ENCODE assay signal across 1 cellular context in the genomic region with DNA sequence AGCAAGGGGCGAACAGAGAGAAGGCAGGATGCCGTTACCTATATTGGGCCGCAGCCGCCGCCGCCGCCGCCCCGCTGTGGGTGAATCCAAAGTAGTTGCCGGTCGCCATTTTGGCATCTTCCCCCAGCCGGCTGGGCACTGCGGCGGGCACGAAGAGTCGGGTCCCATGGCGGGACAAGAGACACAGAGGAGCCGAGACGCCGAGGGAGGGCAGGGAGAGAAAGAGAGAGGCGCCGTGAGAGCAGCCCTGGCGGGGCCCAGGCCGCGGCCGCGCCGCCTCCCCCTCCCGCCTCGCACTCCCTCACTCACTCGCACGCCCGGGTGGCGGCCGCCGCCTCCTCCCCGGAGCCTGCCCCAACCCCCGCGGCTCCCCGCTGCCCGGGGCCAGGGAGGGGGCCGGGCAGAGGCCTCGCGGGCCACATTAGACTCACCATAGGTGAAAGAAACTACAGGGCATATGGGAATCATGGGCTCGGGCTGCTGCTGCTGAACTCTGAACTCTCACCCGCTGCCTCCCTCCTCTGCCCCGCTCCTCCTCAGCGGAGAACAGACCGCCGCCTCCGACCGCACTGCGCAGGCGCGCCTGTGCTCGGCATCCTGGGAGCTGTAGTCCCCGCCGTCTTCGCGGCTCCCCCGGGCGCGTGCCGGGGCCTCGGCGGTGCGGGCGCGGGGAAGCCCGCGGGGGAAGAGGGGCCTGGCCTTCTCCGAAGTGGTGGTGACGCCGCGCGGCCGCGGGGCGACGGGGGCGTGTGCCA.
TF ChIP-seq lines count a peak whose summit lies in the region.

ZFR (minus strand) TSS at position 550 of the 755 bp plus-strand sequence; CDS start at position 468, 82 bp downstream.

TF ChIP-seq in K562, 482 proteins besides CTCF, POLR2A, EP300 and RAD21 (continued from another document and continues in another):
- TF ChIP-seq TFE3 (CRISPR knock-in tag; IDR thresholded peaks at IDR 0.05): no peak
- TF ChIP-seq PKNOX1 (IDR thresholded peaks at IDR 0.05): no peak
- peak; percentile 56 for TF ChIP-seq HMGN3 (IDR thresholded peaks at IDR 0.05; ENCODE audit: borderline replicate concordance, extremely low read depth, insufficient read length, low read depth, low read length)
- TF ChIP-seq ZBTB17 (CRISPR knock-in tag; IDR thresholded peaks at IDR 0.05): peak; percentile 49; the same call in 1 of the 2 replicates
- no peak for TF ChIP-seq CGGBP1 (CRISPR knock-in tag; IDR thresholded peaks at IDR 0.05)
- TF ChIP-seq RBM34 (IDR thresholded peaks at IDR 0.05; ENCODE audit: borderline replicate concordance, insufficient read depth, low read length): no peak
- TF ChIP-seq MBD2 (IDR thresholded peaks at IDR 0.05; ENCODE audit: borderline replicate concordance, low read depth): peak; percentile 61; the same call in 1 of the 2 replicates
- TF ChIP-seq, protein P1, sequence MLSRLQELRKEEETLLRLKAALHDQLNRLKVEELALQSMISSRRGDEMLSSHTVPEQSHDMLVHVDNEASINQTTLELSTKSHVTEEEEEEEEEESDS (CRISPR knock-in tag; IDR thresholded peaks at IDR 0.05): no peak
- TF ChIP-seq KDM4B (IDR thresholded peaks at IDR 0.05; ENCODE audit: borderline replicate concordance in 2 of 2, low read depth in 1 of 2): no peak; a peak in 1 of 4 replicates
- TF ChIP-seq LCOR (CRISPR knock-in tag; IDR thresholded peaks at IDR 0.05): 0 out of 2 replicates have a peak, but pooled peaks have one; percentile 8
- no peak for TF ChIP-seq ZFP30 (CRISPR knock-in tag; IDR thresholded peaks at IDR 0.05; ENCODE audit: borderline replicate concordance)
- TF ChIP-seq ZNF140 (CRISPR knock-in tag; IDR thresholded peaks at IDR 0.05): no peak
- TF ChIP-seq EWSR1 (IDR thresholded peaks at IDR 0.05; ENCODE audit: borderline replicate concordance, low read depth, partially characterized antibody): no peak
- TF ChIP-seq IFI16 (CRISPR knock-in tag; IDR thresholded peaks at IDR 0.05): no peak
- no peak for TF ChIP-seq ZZZ3 (IDR thresholded peaks at IDR 0.05)
- TF ChIP-seq BACH1 (tag; IDR thresholded peaks at IDR 0.05): no peak
- no peak for TF ChIP-seq NCOR1 (IDR thresholded peaks at IDR 0.05)
- peak; percentile 96 to 97 for TF ChIP-seq NRF1 (conservative IDR thresholded peaks at IDR 0.05 in 1 of 2, IDR thresholded peaks at IDR 0.05 in 1 of 2)
- no peak for TF ChIP-seq BDP1 (IDR thresholded peaks at IDR 0.05; ENCODE audit: insufficient read depth, insufficient read length)
- TF ChIP-seq RBFOX2 (IDR thresholded peaks at IDR 0.05; ENCODE audit: low read depth, low read length): peak; percentile 92
- no peak for TF ChIP-seq CHD7 (IDR thresholded peaks at IDR 0.05; ENCODE audit: low read depth, low read length)
- TF ChIP-seq FOS (IDR thresholded peaks at IDR 0.05; ENCODE audit: extremely low read depth, insufficient read length): no peak
- TF ChIP-seq, protein P2, sequence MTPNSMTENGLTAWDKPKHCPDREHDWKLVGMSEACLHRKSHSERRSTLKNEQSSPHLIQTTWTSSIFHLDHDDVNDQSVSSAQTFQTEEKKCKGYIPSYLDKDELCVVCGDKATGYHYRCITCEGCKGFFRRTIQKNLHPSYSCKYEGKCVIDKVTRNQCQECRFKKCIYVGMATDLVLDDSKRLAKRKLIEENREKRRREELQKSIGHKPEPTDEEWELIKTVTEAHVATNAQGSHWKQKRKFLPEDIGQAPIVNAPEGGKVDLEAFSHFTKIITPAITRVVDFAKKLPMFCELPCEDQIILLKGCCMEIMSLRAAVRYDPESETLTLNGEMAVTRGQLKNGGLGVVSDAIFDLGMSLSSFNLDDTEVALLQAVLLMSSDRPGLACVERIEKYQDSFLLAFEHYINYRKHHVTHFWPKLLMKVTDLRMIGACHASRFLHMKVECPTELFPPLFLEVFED (CRISPR knock-in tag; conservative IDR thresholded peaks at IDR 0.05): no peak
- TF ChIP-seq MNT (conservative IDR thresholded peaks at IDR 0.05): peak; percentile 56 to 81
- no peak for TF ChIP-seq MXI1 (IDR thresholded peaks at IDR 0.05; ENCODE audit: low read depth, low read length)
- no peak for TF ChIP-seq ZNF668 (CRISPR knock-in tag; IDR thresholded peaks at IDR 0.05)
- TF ChIP-seq ZNF121 (CRISPR knock-in tag; conservative IDR thresholded peaks at IDR 0.05): no peak
- TF ChIP-seq ZNF239 (CRISPR knock-in tag; IDR thresholded peaks at IDR 0.05): no peak
- no peak for TF ChIP-seq ESRRB (CRISPR knock-in tag; IDR thresholded peaks at IDR 0.05; ENCODE audit: borderline replicate concordance)
- no peak for TF ChIP-seq IRF1 (CRISPR knock-in tag; IDR thresholded peaks at IDR 0.05; ENCODE audit: borderline replicate concordance)
- TF ChIP-seq MEF2D (tag; conservative IDR thresholded peaks at IDR 0.05; ENCODE audit: low read depth): no peak
- TF ChIP-seq HDAC6 (IDR thresholded peaks at IDR 0.05; ENCODE audit: low read depth, low read length): no peak
- TF ChIP-seq SIN3A (IDR thresholded peaks at IDR 0.05; ENCODE audit: borderline replicate concordance in 2 of 2, control insufficient read depth in 1 of 2, low read depth in 2 of 2, low read length in 2 of 2): peak; percentile 50 to 75; a peak in 2 of 4 replicates
- no peak; the same call in none of the 2 replicates for TF ChIP-seq SMAD4 (CRISPR knock-in tag; conservative IDR thresholded peaks at IDR 0.05)
- no peak for TF ChIP-seq ID3 (CRISPR knock-in tag; IDR thresholded peaks at IDR 0.05)
- peak; percentile 75 for TF ChIP-seq ID3 (tag; IDR thresholded peaks at IDR 0.05)
- TF ChIP-seq PHF21A (IDR thresholded peaks at IDR 0.05; ENCODE audit: borderline replicate concordance, low read depth): no peak
- TF ChIP-seq ZNF583 (CRISPR knock-in tag; IDR thresholded peaks at IDR 0.05): peak; percentile 67; the same call in 1 of the 2 replicates
- TF ChIP-seq MAFF (IDR thresholded peaks at IDR 0.05; ENCODE audit: low read length): no peak
- peak; percentile 73; the same call in 1 of the 2 replicates for TF ChIP-seq DMBX1 (CRISPR knock-in tag; IDR thresholded peaks at IDR 0.05; ENCODE audit: borderline replicate concordance)
- TF ChIP-seq SMAD3 (CRISPR knock-in tag; conservative IDR thresholded peaks at IDR 0.05): no peak
- TF ChIP-seq MAFK (IDR thresholded peaks at IDR 0.05; ENCODE audit: low read length): no peak
- TF ChIP-seq GTF2A2 (tag; IDR thresholded peaks at IDR 0.05): no peak
